21 cellular contexts compared by ENCODE assay signal in the genomic region with DNA sequence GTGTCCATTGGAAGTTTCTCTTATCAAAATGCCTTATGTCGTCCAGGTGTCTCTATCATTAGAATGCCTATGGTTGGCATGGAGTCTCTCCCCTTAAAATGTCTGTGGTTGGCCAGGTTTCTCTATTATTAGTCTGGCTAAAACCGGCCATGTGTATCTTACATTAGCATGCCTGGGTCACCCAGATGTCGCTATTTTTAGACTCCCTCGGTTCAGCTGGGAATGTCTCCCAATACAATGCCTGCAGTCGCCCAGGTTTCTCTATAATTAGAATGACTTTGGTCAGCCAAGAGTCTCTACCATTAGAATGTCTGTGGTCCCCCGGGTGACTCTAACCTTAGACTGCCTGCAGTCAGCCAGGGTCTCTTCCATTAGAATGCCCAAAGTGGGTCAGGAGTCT.
A peak's percentile ranks its signal among the peaks of the same experiment; 100 is the strongest.
DNase-seq lines count a peak whose midpoint lies in the region; ATAC-seq and TF ChIP-seq lines count a peak whose summit lies in the region.
"Had no signal": no experiment of that assay in that cellular context is flagged by ENCODE, and none has a peak within 500 bp of the region (broad histone marks: within the 10 kb centered on the region; RNA-seq: fewer than 3 reads in every experiment).

No MANE protein-coding gene starts in this region.

- H3K27me3 Mint-ChIP-seq in CD4-positive, alpha-beta T cell, result no peaks in the 10 kb centered on the region
- H3K27me3 Mint-ChIP-seq: IgD-negative memory B cell had no signal

- H3K4me3 Mint-ChIP-seq in CD4-positive, alpha-beta T cell, result no peak overlapping the region
- H3K4me3 Mint-ChIP-seq: CD8-positive, alpha-beta memory T cell; IgD-negative memory B cell had no signal

- H3K36me3 ChIP-seq in left ventricle myocardium inferior, result no peaks in the 10 kb centered on the region
- H3K36me3 ChIP-seq in suprapubic skin, result no peaks in the 10 kb centered on the region

- no peak overlapping the region for H3K27ac Mint-ChIP-seq in CD4-positive, alpha-beta T cell
- H3K27ac Mint-ChIP-seq: CD8-positive, alpha-beta memory T cell; IgD-negative memory B cell had no signal

- no peaks in the 10 kb centered on the region for H3K4me1 Mint-ChIP-seq in CD4-positive, alpha-beta T cell (ENCODE audit: low read depth)
- H3K4me1 Mint-ChIP-seq: CD8-positive, alpha-beta memory T cell; IgD-negative memory B cell had no signal

- no peak for TF ChIP-seq POLR2A in suprapubic skin (IDR thresholded peaks at IDR 0.05)

- TF ChIP-seq EP300 in suprapubic skin (IDR thresholded peaks at IDR 0.05), result no peak

- TF ChIP-seq CTCF in left ventricle myocardium inferior (IDR thresholded peaks at IDR 0.05; ENCODE audit: borderline replicate concordance), result no peak
- no peak for TF ChIP-seq CTCF in suprapubic skin (IDR thresholded peaks at IDR 0.05)
- TF ChIP-seq CTCF in CD4-positive, alpha-beta T cell (IDR thresholded peaks at IDR 0.05), result no peak

- ATAC-seq in Right ventricle myocardium superior (ENCODE audit: poor library complexity), result peak; percentile 92
- no peak for ATAC-seq in CD4-positive, alpha-beta T cell (ENCODE audit: poor library complexity)
- ATAC-seq: HCT116 had no signal

- H3K4me1 ChIP-seq in left ventricle myocardium inferior (peaks cover 61% of the 10 kb centered on the region), suprapubic skin (no peaks in the 10 kb centered on the region)

- 69% methylated on average over 5 of the region's 6 CpGs for WGBS in suprapubic skin

- CTCF ChIA-PET in CD4-positive, alpha-beta T cell (lab: Charles Lee), result no interaction called here

- DNase-seq in Right ventricle myocardium superior (no peak), left ventricle myocardium inferior (no peak), myocyte (ENCODE audit: low read depth) (peak; percentile 77), suprapubic skin (ENCODE audit: low spot score in 2 of 2) (peak; percentile 8 to 31), CD1c-positive myeloid dendritic cell (ENCODE audit: extremely low spot score) (no peak)
- no peak for DNase-seq in activated CD4-positive, CD25-positive, alpha-beta regulatory T cell treated with anti-CD3 and anti-CD28 coated beads, Interleukin-2, amount 50 U/mL, for 72 hours
- DNase-seq in CD4-positive, alpha-beta T cell, result no peak
- DNase-seq: C1 segment of cervical spinal cord; CD8-positive, alpha-beta memory T cell; DMS153; DND-41; MM.1S; NCI-H2029; NCI-H2227 treated with DMSO at 0.1 percent for 48 hours; NCI-H69; RPMI8226; SIG-M5; SK-N-SH had no signal

- H3K9me3 ChIP-seq in left ventricle myocardium inferior (replicated peaks) (no peaks in the 10 kb centered on the region), suprapubic skin (peaks cover 30% of the 10 kb centered on the region)
- H3K9me3 ChIP-seq in CD4-positive, alpha-beta T cell (ENCODE audit: control insufficient read depth, low read length), result peaks cover 11% of the 10 kb centered on the region
- H3K9me3 ChIP-seq: SK-N-SH had no signal

- no peaks in the 10 kb centered on the region for H3K27me3 ChIP-seq in left ventricle myocardium inferior (ENCODE audit: low read depth)
- no peaks in the 10 kb centered on the region for H3K27me3 ChIP-seq in suprapubic skin
- H3K27me3 ChIP-seq in CD4-positive, alpha-beta T cell (ENCODE audit: control insufficient read depth, insufficient read depth, low read length), result no peaks in the 10 kb centered on the region

- peaks cover 30% of the 10 kb centered on the region for H3K9me3 Mint-ChIP-seq in CD4-positive, alpha-beta T cell

- H3K4me3 ChIP-seq in left ventricle myocardium inferior (no peak overlapping the region), suprapubic skin (no peak overlapping the region)

- H3K27ac ChIP-seq in left ventricle myocardium inferior (replicated peaks), result peak overlapping the region; percentile 77
- H3K27ac ChIP-seq in suprapubic skin, result no peak overlapping the region
- H3K27ac ChIP-seq in CD4-positive, alpha-beta T cell (ENCODE audit: low read depth, low read length), result no peak overlapping the region
- H3K27ac ChIP-seq: KMS-11 had no signal

- POLR2A ChIA-PET in CD4-positive, alpha-beta T cell (lab: Charles Lee), result no interaction called here

- H3K36me3 Mint-ChIP-seq in CD4-positive, alpha-beta T cell (ENCODE audit: low read depth), result no peaks in the 10 kb centered on the region
- H3K36me3 Mint-ChIP-seq: CD8-positive, alpha-beta memory T cell; IgD-negative memory B cell had no signal

- intact Hi-C loops in Right ventricle myocardium superior (cut with DNase I) (no loop called here), left ventricle myocardium inferior (cut with micrococcal nuclease) (no loop called here)
- intact Hi-C loops in CD4-positive, alpha-beta T cell (cut with DNase I, micrococcal nuclease), result no loop called here

Comparison
In these comparisons a context has a peak if more than half of its experiments do, and no peak if none do; other contexts are left out.
1. DNase-seq: peak in myocyte (single experiment) and suprapubic skin (2 of 2); none in Right ventricle myocardium superior (single experiment), left ventricle myocardium inferior (single experiment), activated CD4-positive, CD25-positive, alpha-beta regulatory T cell treated with anti-CD3 and anti-CD28 coated beads, Interleukin-2, amount 50 U/mL, for 72 hours (single experiment), CD1c-positive myeloid dendritic cell (single experiment) and CD4-positive, alpha-beta T cell (0 of 10).